Comparison of ENCODE assay signal across 8 cellular contexts in genomic region chr15:83446904-83447708, GRCh38. TPM values are rescaled to one million over a fixed set of nuclear protein-coding genes. Genes with fewer than 3 reads are reported as not detected.
DNase-seq lines count a peak whose midpoint lies in the region; ATAC-seq and TF ChIP-seq lines count a peak whose summit lies in the region.

A gene with protein sequence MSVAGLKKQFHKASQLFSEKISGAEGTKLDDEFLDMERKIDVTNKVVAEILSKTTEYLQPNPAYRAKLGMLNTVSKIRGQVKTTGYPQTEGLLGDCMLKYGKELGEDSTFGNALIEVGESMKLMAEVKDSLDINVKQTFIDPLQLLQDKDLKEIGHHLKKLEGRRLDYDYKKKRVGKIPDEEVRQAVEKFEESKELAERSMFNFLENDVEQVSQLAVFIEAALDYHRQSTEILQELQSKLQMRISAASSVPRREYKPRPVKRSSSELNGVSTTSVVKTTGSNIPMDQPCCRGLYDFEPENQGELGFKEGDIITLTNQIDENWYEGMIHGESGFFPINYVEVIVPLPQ (plus strand): TSS chr15:83447341. CDS start chr15:83447534, 193 bp downstream.

- no peaks in the 10 kb centered on the region for H3K36me3 ChIP-seq in BLaER1 treated with 17β-estradiol and CSF1 and Interleukin-3, amounts not matched to agents 10 nM and 100 nM
- no peaks in the 10 kb centered on the region for H3K36me3 ChIP-seq in SK-N-SH (replicated peaks in 1 of 2; ENCODE audit: control insufficient read depth in 1 of 2, insufficient read depth in 2 of 2, low read length in 1 of 2)
- H3K36me3 ChIP-seq in body of pancreas (replicated peaks in 1 of 2; ENCODE audit: insufficient read depth in 1 of 2, low read depth in 2 of 2) = no peaks in the 10 kb centered on the region
- H3K36me3 ChIP-seq in hepatocyte (replicated peaks; ENCODE audit: insufficient read depth, low read depth) = no peaks in the 10 kb centered on the region
- no peaks in the 10 kb centered on the region for H3K36me3 ChIP-seq in vagina

- peaks cover 6% of the 10 kb centered on the region for H3K4me1 Mint-ChIP-seq in progenitor cell of endocrine pancreas (ENCODE audit: low read depth)

- peak within 1 kb of the TSS in 2 of 11 experiments; percentile 20 to 25; a peak in 1 of 22 replicates for H3K27ac ChIP-seq in BLaER1 treated with 17β-estradiol and CSF1 and Interleukin-3, amounts not matched to agents 10 nM and 100 nM
- no peak within 1 kb of the TSS for H3K27ac ChIP-seq in SK-N-SH (ENCODE audit: low read depth in 2 of 2, low read length in 1 of 2)
- no peak within 1 kb of the TSS for H3K27ac ChIP-seq in body of pancreas
- peak within 1 kb of the TSS; percentile 31 for H3K27ac ChIP-seq in hepatocyte
- no peak within 1 kb of the TSS for H3K27ac ChIP-seq in vagina

- TF ChIP-seq EP300 in SK-N-SH (IDR thresholded peaks at IDR 0.05; ENCODE audit: borderline replicate concordance in 1 of 2, low read depth in 1 of 2, low read length in 1 of 2) = no peak

- H3K4me1 ChIP-seq in BLaER1 treated with 17β-estradiol and CSF1 and Interleukin-3, amounts not matched to agents 10 nM and 100 nM = peaks cover 0 to 15% (median 8%) of the 10 kb centered on the region in 10 experiments; a peak in 12 of 20 replicates
- H3K4me1 ChIP-seq in SK-N-SH (ENCODE audit: control insufficient read depth in 1 of 2, insufficient read depth in 2 of 2, low read depth in 1 of 2, low read length in 1 of 2) (peaks cover 0 to 2% of the 10 kb centered on the region in 2 experiments; a peak in 1 of 4 replicates), body of pancreas (peaks cover 18% of the 10 kb centered on the region), hepatocyte (ENCODE audit: insufficient read depth) (peaks cover 7% of the 10 kb centered on the region), vagina (peaks cover 8% of the 10 kb centered on the region)

- peak; percentile 48 for TF ChIP-seq CTCF in SK-N-SH (IDR thresholded peaks at IDR 0.05)
- peak in 5 of 7 experiments; percentile 25 to 42 (median 31) for TF ChIP-seq CTCF in body of pancreas (IDR thresholded peaks at IDR 0.05)
- TF ChIP-seq CTCF in hepatocyte (IDR thresholded peaks at IDR 0.05; ENCODE audit: poor library complexity) = peak; percentile 68
- TF ChIP-seq CTCF in progenitor cell of endocrine pancreas (IDR thresholded peaks at IDR 0.05; ENCODE audit: unreplicated experiment) = peak; percentile 46
- TF ChIP-seq CTCF in vagina (IDR thresholded peaks at IDR 0.05) = peak in 1 of 3 experiments; percentile 26

- no peaks in the 10 kb centered on the region for H3K9me3 Mint-ChIP-seq in progenitor cell of endocrine pancreas (ENCODE audit: low read depth)

- TF ChIP-seq POLR2A in body of pancreas (IDR thresholded peaks at IDR 0.05) (peak in 1 of 3 donors; percentile 11), vagina (IDR thresholded peaks at IDR 0.05) (no peak)

- H3K9ac ChIP-seq in BLaER1 treated with 17β-estradiol and CSF1 and Interleukin-3, amounts not matched to agents 10 nM and 100 nM = peak within 1 kb of the TSS in 10 of 11 experiments; percentile 35 to 70 (median 52); a peak in 17 of 22 replicates
- no peak within 1 kb of the TSS for H3K9ac ChIP-seq in SK-N-SH

- H3K36me3 Mint-ChIP-seq in progenitor cell of endocrine pancreas (ENCODE audit: insufficient read depth) = no peaks in the 10 kb centered on the region

- peaks cover 9 to 19% (median 15%) of the 10 kb centered on the region in 11 experiments; a peak in 21 of 22 replicates for H3K27me3 ChIP-seq in BLaER1 treated with 17β-estradiol and CSF1 and Interleukin-3, amounts not matched to agents 10 nM and 100 nM
- H3K27me3 ChIP-seq in SK-N-SH (ENCODE audit: insufficient read depth) (peaks cover 15% of the 10 kb centered on the region), body of pancreas (no peaks in the 10 kb centered on the region), hepatocyte (peaks cover 20% of the 10 kb centered on the region), vagina (no peaks in the 10 kb centered on the region)

- 2% methylated on average over 40 of the region's 68 CpGs for WGBS in SK-N-SH (ENCODE audit: low lambda C conversion rate)
- 1 to 2% methylated on average over 15 to 31 of the region's 68 CpGs for WGBS in body of pancreas, 2 donors
- WGBS in hepatocyte (ENCODE audit: low lambda C conversion rate, missing lambda C conversion rate) = under 1% methylated on average over 43 of the region's 68 CpGs

- ATAC-seq in HG02981 (IDR thresholded peaks at IDR 0.05; ENCODE audit: unreplicated experiment) (peak; percentile 64), body of pancreas (peak; percentile 93)

- peak within 1 kb of the TSS; percentile 84 for H3K27ac Mint-ChIP-seq in progenitor cell of endocrine pancreas

- POLR2A ChIA-PET in SK-N-SH (lab: Yijun Ruan, JAX) = no interaction called here

- peaks cover 12 to 24% (median 21%) of the 10 kb centered on the region in 11 experiments; a peak in 21 of 22 replicates for H3K9me3 ChIP-seq in BLaER1 treated with 17β-estradiol and CSF1 and Interleukin-3, amounts not matched to agents 10 nM and 100 nM (replicated peaks in 1 of 11)
- no peaks in the 10 kb centered on the region for H3K9me3 ChIP-seq in SK-N-SH
- no peaks in the 10 kb centered on the region for H3K9me3 ChIP-seq in body of pancreas
- H3K9me3 ChIP-seq in hepatocyte (ENCODE audit: low read depth) = no peaks in the 10 kb centered on the region
- H3K9me3 ChIP-seq in vagina = no peaks in the 10 kb centered on the region

- H3K4me2 ChIP-seq in BLaER1 treated with 17β-estradiol and CSF1 and Interleukin-3, amounts not matched to agents 10 nM and 100 nM = peak within 1 kb of the TSS; percentile 75 to 87 (median 85)
- H3K4me2 ChIP-seq in SK-N-SH (peak within 1 kb of the TSS; percentile 87), hepatocyte (peak within 1 kb of the TSS; percentile 90)

- peak within 1 kb of the TSS; percentile 49 to 72 (median 62) for H3K4me3 ChIP-seq in BLaER1 treated with 17β-estradiol and CSF1 and Interleukin-3, amounts not matched to agents 10 nM and 100 nM
- peak within 1 kb of the TSS; percentile 40 to 66 for H3K4me3 ChIP-seq in SK-N-SH (ENCODE audit: low read depth in 2 of 2, low read length in 1 of 2)
- peak within 1 kb of the TSS; percentile 5 to 37 for H3K4me3 ChIP-seq in body of pancreas
- H3K4me3 ChIP-seq in hepatocyte = peak within 1 kb of the TSS; percentile 41
- peak within 1 kb of the TSS; percentile 54 to 55 for H3K4me3 ChIP-seq in vagina

- peak; percentile 82 for DNase-seq in SK-N-SH
- peak; percentile 76 to 86 (median 78) for DNase-seq in body of pancreas
- peak; percentile 90 for DNase-seq in hepatocyte (ENCODE audit: low spot score)
- DNase-seq in progenitor cell of endocrine pancreas (ENCODE audit: low spot score, unreplicated experiment) = peak; percentile 67
- DNase-seq in vagina (ENCODE audit: extremely low spot score in 2 of 2) = no peak
- no peak for DNase-seq in GDM1 (lab: John Stamatoyannopoulos, UW)

- intact Hi-C loops in body of pancreas (cut with DNase I) (no loop called here), vagina (cut with DNase I) (loop anchor here (10.0 kb wide), 1 partner anchor 108 kb away; no protein-coding TSS in a partner anchor)

- H2AFZ ChIP-seq in SK-N-SH (ENCODE audit: low read depth) = peak within 1 kb of the TSS; percentile 81; the same call in 1 of the 2 replicates
- H2AFZ ChIP-seq in hepatocyte = peak within 1 kb of the TSS; percentile 67

- no peaks in the 10 kb centered on the region for H4K20me1 ChIP-seq in BLaER1 treated with 17β-estradiol and CSF1 and Interleukin-3, amounts not matched to agents 10 nM and 100 nM
- H4K20me1 ChIP-seq in SK-N-SH (ENCODE audit: insufficient read depth) = no peaks in the 10 kb centered on the region
- H4K20me1 ChIP-seq in hepatocyte (ENCODE audit: insufficient read depth, poor library complexity, severe bottlenecking) = no peaks in the 10 kb centered on the region

- peaks cover 34% of the 10 kb centered on the region for H3K27me3 Mint-ChIP-seq in progenitor cell of endocrine pancreas

- no peaks in the 10 kb centered on the region for H3F3A ChIP-seq in SK-N-SH (replicated peaks; ENCODE audit: insufficient read depth)

- peak within 1 kb of the TSS; percentile 81 for H3K4me3 Mint-ChIP-seq in progenitor cell of endocrine pancreas (ENCODE audit: low read depth)

- H3K79me2 ChIP-seq in SK-N-SH (ENCODE audit: insufficient read depth) = no peaks in the 10 kb centered on the region
- H3K79me2 ChIP-seq in hepatocyte = no peaks in the 10 kb centered on the region

- no peaks in the 10 kb centered on the region for H3K9me2 ChIP-seq in SK-N-SH
- no peaks in the 10 kb centered on the region for H3K9me2 ChIP-seq in hepatocyte (replicated peaks; ENCODE audit: insufficient read depth)

- TF ChIP-seq RAD21 in SK-N-SH (IDR thresholded peaks at IDR 0.05; ENCODE audit: low read length) = no peak

- CTCF ChIA-PET in SK-N-SH (lab: Yijun Ruan, JAX) = interaction anchor here (1.8 to 3.9 kb wide), 5 partner anchors 9 to 198 kb away, joined by 5 to 16 read pairs (median 8); no protein-coding TSS in a partner anchor

TF ChIP-seq in SK-N-SH, 30 proteins besides CTCF, POLR2A, EP300 and RAD21 (continues in another document):
- TF ChIP-seq RXRA (IDR thresholded peaks at IDR 0.05; ENCODE audit: borderline replicate concordance, low read depth) (no peak), MXI1 (IDR thresholded peaks at IDR 0.05; ENCODE audit: low read depth, low read length) (0 out of 2 replicates have a peak, but pooled peaks have one; percentile 10), FOXM1 (IDR thresholded peaks at IDR 0.05; ENCODE audit: low read depth) (no peak), SMC3 (IDR thresholded peaks at IDR 0.05; ENCODE audit: low read depth, low read length) (no peak), RFX5 (IDR thresholded peaks at IDR 0.05; ENCODE audit: low read length) (peak; percentile 86), FOSL2 (IDR thresholded peaks at IDR 0.05; ENCODE audit: borderline replicate concordance, low read depth) (no peak), GABPA (IDR thresholded peaks at IDR 0.05; ENCODE audit: low read depth) (no peak), GATA2 (CRISPR knock-in tag; IDR thresholded peaks at IDR 0.05) (no peak)
- TF ChIP-seq, protein P1, sequence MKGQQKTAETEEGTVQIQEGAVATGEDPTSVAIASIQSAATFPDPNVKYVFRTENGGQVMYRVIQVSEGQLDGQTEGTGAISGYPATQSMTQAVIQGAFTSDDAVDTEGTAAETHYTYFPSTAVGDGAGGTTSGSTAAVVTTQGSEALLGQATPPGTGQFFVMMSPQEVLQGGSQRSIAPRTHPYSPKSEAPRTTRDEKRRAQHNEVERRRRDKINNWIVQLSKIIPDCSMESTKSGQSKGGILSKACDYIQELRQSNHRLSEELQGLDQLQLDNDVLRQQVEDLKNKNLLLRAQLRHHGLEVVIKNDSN (IDR thresholded peaks at IDR 0.05; ENCODE audit: borderline replicate concordance, low read depth) = no peak

RNA-seq across cellular contexts. Expression of the gene that starts here (rescaled TPM):
- polyA plus RNA-seq in SK-N-SH (2012; rRNA removed) (not detected in 2 replicates), hepatocyte (11.1 and 16.6 TPM in 2 replicates)
- not detected in 2 replicates for polyA plus RNA-seq in SK-N-SH (2012; cell fraction: cytosol; rRNA removed)
- not detected in 2 replicates for polyA plus RNA-seq in SK-N-SH (2012; cell fraction: nucleus; rRNA removed)
- total RNA-seq in body of pancreas (1 to 10 TPM in 1 of 2 donors, not detected in 1; 2.3 TPM), hepatocyte (8.7 and 13.9 TPM in 2 replicates), progenitor cell of endocrine pancreas (1.1 and 1.2 TPM in 2 replicates), vagina (3.9 TPM)

Comparison
In these comparisons a context has a peak if more than half of its experiments do, and no peak if none do; other contexts are left out.
1. RNA of the gene that starts here (polyA plus RNA-seq): 11.1 to 16.6 TPM in hepatocyte; not detected in SK-N-SH; every median in the first group is over 10 times any median in the second.
2. Peak in DNase-seq, H3K4me3 ChIP-seq and H3K4me2 ChIP-seq in SK-N-SH; RNA of the gene not detected or under 1 TPM.
3. DNase-seq: peak in body of pancreas (4 of 4), hepatocyte (single experiment) and progenitor cell of endocrine pancreas (single experiment); none in vagina (0 of 2) and GDM1 (single experiment).
4. Peak in every context shown above with its lines, with median percentiles within 50 percentile points of each other: H3K4me2 ChIP-seq and H3K4me3 ChIP-seq.